9 cellular contexts compared by ENCODE assay signal in genomic region chrX:2889045-2889605, GRCh38. TPM values are rescaled to one million over a fixed set of nuclear protein-coding genes. Genes with fewer than 3 reads are reported as not detected.
DNase-seq lines count a peak whose midpoint lies in the region; ATAC-seq, FAIRE-seq and TF ChIP-seq lines count a peak whose summit lies in the region.
"Had no signal": no experiment of that assay in that cellular context is flagged by ENCODE, and none has a peak within 500 bp of the region (broad histone marks: within the 10 kb centered on the region; RNA-seq: fewer than 3 reads in every experiment).

No MANE protein-coding gene starts in this region.

- intact Hi-C loops in sciatic nerve (cut with DNase I) = no loop called here

- H3K36me3 ChIP-seq in CD8-positive, alpha-beta memory T cell (ENCODE audit: insufficient read depth, low read length) = no peaks in the 10 kb centered on the region
- no peaks in the 10 kb centered on the region for H3K36me3 ChIP-seq in SJCRH30

- peak overlapping the region in 4 of 8 donors; percentile 35 to 87 (median 60) for H3K27ac Mint-ChIP-seq in CD8-positive, alpha-beta memory T cell

- DNase-seq in CD8-positive, alpha-beta memory T cell = no peak
- DNase-seq in SJCRH30 (no peak), epithelial cell of proximal tubule (ENCODE audit: low read depth) (no peak), sciatic nerve (ENCODE audit: low spot score) (no peak), NCI-H2227 (lab: John Stamatoyannopoulos, UW; ENCODE audit: unreplicated experiment) (no peak), GOT3 (lab: John Stamatoyannopoulos, UW) (no peak), RCC 7860 (ENCODE audit: low spot score) (no peak)

- CTCF ChIA-PET in CD8-positive, alpha-beta memory T cell (lab: Charles Lee) = no interaction called here

- H3K36me3 Mint-ChIP-seq in CD8-positive, alpha-beta memory T cell = no peaks in the 10 kb centered on the region

- H3K4me3 ChIP-seq in CD8-positive, alpha-beta memory T cell (ENCODE audit: low read length) = peak overlapping the region; percentile 32
- H3K4me3 ChIP-seq in SJCRH30 (peak overlapping the region; percentile 48), epithelial cell of proximal tubule (ENCODE audit: low read depth, low read length) (peak overlapping the region; percentile 57)

- no peak for TF ChIP-seq CTCF in epithelial cell of proximal tubule (conservative IDR thresholded peaks at IDR 0.05; ENCODE audit: low read depth, low read length)

- H3K9me3 ChIP-seq in CD8-positive, alpha-beta memory T cell (ENCODE audit: low read length) = no peaks in the 10 kb centered on the region
- no peaks in the 10 kb centered on the region for H3K9me3 ChIP-seq in SJCRH30 (replicated peaks)

- POLR2A ChIA-PET in CD8-positive, alpha-beta memory T cell (lab: Charles Lee) = no interaction called here

- H3K27me3 ChIP-seq in CD8-positive, alpha-beta memory T cell (ENCODE audit: insufficient read depth, low read length, poor library complexity, severe bottlenecking) = no peaks in the 10 kb centered on the region
- H3K27me3 ChIP-seq in SJCRH30 = no peaks in the 10 kb centered on the region

- H3K9me3 Mint-ChIP-seq in CD8-positive, alpha-beta memory T cell = peaks cover 0 to 2% (median 0%) of the 10 kb centered on the region in 5 donors

- H3K4me1 Mint-ChIP-seq in CD8-positive, alpha-beta memory T cell = peaks cover 11 to 20% (median 18%) of the 10 kb centered on the region in 3 donors

- H3K4me3 Mint-ChIP-seq in CD8-positive, alpha-beta memory T cell = peak overlapping the region; percentile 83 to 92 (median 87)

- no peak for FAIRE-seq in RCC 7860 (lab: Jason Lieb, UNC)
- FAIRE-seq: GM18507 had no signal

- peaks cover 3 to 7% of the 10 kb centered on the region in 2 donors for H3K27me3 Mint-ChIP-seq in CD8-positive, alpha-beta memory T cell

- ATAC-seq in sciatic nerve = peak; percentile 38
- ATAC-seq in HG02571 (IDR thresholded peaks at IDR 0.05; ENCODE audit: unreplicated experiment) = no peak

- H3K4me1 ChIP-seq in CD8-positive, alpha-beta memory T cell (ENCODE audit: insufficient read depth, low read length) = no peaks in the 10 kb centered on the region
- no peaks in the 10 kb centered on the region for H3K4me1 ChIP-seq in SJCRH30

- H3K27ac ChIP-seq in CD8-positive, alpha-beta memory T cell (ENCODE audit: low read depth, low read length) = peak overlapping the region; percentile 24
- H3K27ac ChIP-seq in SJCRH30 = no peak overlapping the region

RNA-seq across cellular contexts. Expression of gene ARSD, which starts 40.0 kb away (rescaled TPM):
- 1 to 10 TPM; 1.6 to 2.2 TPM for total RNA-seq in CD8-positive, alpha-beta memory T cell
- 4.0 TPM for polyA plus RNA-seq in CD8-positive, alpha-beta memory T cell
- 0.16 and 0.41 TPM in 2 replicates for total RNA-seq in SJCRH30 (2014; rRNA removed; shearing (Covaris generic))
- total RNA-seq in epithelial cell of proximal tubule (6.7 and 10.7 TPM in 2 replicates), sciatic nerve (20.1 TPM)
